Comparison of ENCODE assay signal across 21 cellular contexts in genomic region chr13:59133903-59134302, GRCh38.
DNase-seq lines count a peak whose midpoint lies in the region; ATAC-seq, FAIRE-seq and TF ChIP-seq lines count a peak whose summit lies in the region.
"Had no signal": no experiment of that assay in that cellular context is flagged by ENCODE, and none has a peak within 500 bp of the region (broad histone marks: within the 10 kb centered on the region; RNA-seq: fewer than 3 reads in every experiment).

No MANE protein-coding gene starts in this region.

- TF ChIP-seq RAD21 in GM12878 (IDR thresholded peaks at IDR 0.05; ENCODE audit: insufficient read depth, low read depth, low read length), result no peak

- peaks cover 16% of the 10 kb centered on the region for H3F3A ChIP-seq in neural progenitor cell (ENCODE audit: low read depth)

- TF ChIP-seq POLR2A in GM12878 (IDR thresholded peaks at IDR 0.05; ENCODE audit: low read depth, low read length), result no peak

- ATAC-seq in GM12878 (peak; percentile 40), HG03565 (IDR thresholded peaks at IDR 0.05; ENCODE audit: unreplicated experiment) (no peak)
- ATAC-seq: CD8-positive, alpha-beta T cell had no signal

- no peak for FAIRE-seq in GM12878 (lab: Jason Lieb, UNC)
- FAIRE-seq: D721Med, G401.6, GM12892 had no signal

- TF ChIP-seq CTCF in GM12878 (IDR thresholded peaks at IDR 0.05 in 2 of 3, conservative IDR thresholded peaks at IDR 0.05 in 1 of 3; ENCODE audit: control insufficient read depth in 2 of 3, extremely low read depth in 1 of 3, insufficient read depth in 1 of 3, low read depth in 3 of 3, low read length in 3 of 3) (no peak), neural progenitor cell (IDR thresholded peaks at IDR 0.05) (no peak), OCI-LY7 (conservative IDR thresholded peaks at IDR 0.05; ENCODE audit: low read length) (no peak)

- H3K4me3 ChIP-seq in H7 (ENCODE audit: insufficient read depth, low read depth, low read length) (no peak overlapping the region), GM12878 (no peak overlapping the region), neural progenitor cell (no peak overlapping the region), OCI-LY7 (ENCODE audit: low read depth, low read length, poor library complexity, severe bottlenecking) (no peak overlapping the region)

- peak; percentile 4 for DNase-seq in H7
- DNase-seq in GM12878 (ENCODE audit: low read depth, low spot score), result no peak
- DNase-seq in iPS-NIHi7 (ENCODE audit: extremely low spot score), result peak; percentile 14
- DNase-seq in neural progenitor cell (ENCODE audit: low spot score), result peak; percentile 38
- no peak for DNase-seq in OCI-LY7 (ENCODE audit: low spot score)
- no peak for DNase-seq in amniotic stem cell (lab: John Stamatoyannopoulos, UW)
- no peak for DNase-seq in A172 (ENCODE audit: low spot score)
- DNase-seq: CD8-positive, alpha-beta T cell; COR-L47; DMS153; DMS79 treated with DMSO at 0.1 percent for 48 hours; EL; GOT3; HCEC 1CT; HFFc6 had no signal

- no peaks in the 10 kb centered on the region for H3K4me1 ChIP-seq in GM12878 (ENCODE audit: control insufficient read depth, insufficient read depth, low read length)
- H3K4me1 ChIP-seq in neural progenitor cell, result peaks cover 18% of the 10 kb centered on the region
- H3K4me1 ChIP-seq in OCI-LY7 (ENCODE audit: insufficient read depth, low read length, poor library complexity, severe bottlenecking), result no peaks in the 10 kb centered on the region

- H3K27me3 ChIP-seq in H7 (ENCODE audit: control insufficient read depth, insufficient read depth, low read length) (no peaks in the 10 kb centered on the region), GM12878 (replicated peaks in 1 of 2; ENCODE audit: control insufficient read depth in 2 of 2, insufficient read depth in 2 of 2, low read length in 1 of 2) (no peaks in the 10 kb centered on the region), neural progenitor cell (no peaks in the 10 kb centered on the region)

- SMC1A ChIA-PET in GM12878 (lab: Charles Lee; ENCODE audit: uncharacterized antibody, unreplicated experiment), result interaction anchor here (1.3 kb wide), 1 partner anchor 173 kb away, joined by 4 read pairs; no protein-coding TSS in a partner anchor

- CTCF ChIA-PET in GM12878 (lab: Yijun Ruan, JAX), result no interaction called here
- CTCF ChIA-PET in OCI-LY7 (lab: Charles Lee; ENCODE audit: unreplicated experiment), result no interaction called here

- H3K4me2 ChIP-seq in GM12878 (ENCODE audit: control insufficient read depth, insufficient read depth) (no peak overlapping the region), neural progenitor cell (peak overlapping the region; percentile 51), OCI-LY7 (ENCODE audit: low read length) (no peak overlapping the region)

- RAD21 ChIA-PET in GM12878 (lab: Charles Lee; ENCODE audit: unreplicated experiment), result no interaction called here

- POLR2A ChIA-PET in GM12878 (lab: Charles Lee) (no interaction called here), OCI-LY7 (lab: Charles Lee) (no interaction called here)

- in situ Hi-C loops in GM12878 (cut with MboI), result no loop called here

- H3K27ac ChIP-seq in GM12878 (ENCODE audit: control insufficient read depth, insufficient read depth) (no peak overlapping the region), neural progenitor cell (no peak overlapping the region), OCI-LY7 (ENCODE audit: low read depth, low read length, poor library complexity, severe bottlenecking) (no peak overlapping the region)
- H3K27ac ChIP-seq: HL-60 had no signal

- no peak overlapping the region for H3K4me3 Mint-ChIP-seq in neural progenitor cell
- H3K4me3 Mint-ChIP-seq: CD14-positive monocyte; CD8-positive, alpha-beta T cell; HFFc6 had no signal

- no peaks in the 10 kb centered on the region for H3K9me2 ChIP-seq in OCI-LY7 (ENCODE audit: insufficient read depth, low read length)

- no peaks in the 10 kb centered on the region for H3K36me3 Mint-ChIP-seq in neural progenitor cell
- H3K36me3 Mint-ChIP-seq: CD14-positive monocyte; CD8-positive, alpha-beta T cell had no signal

- H4K20me1 ChIP-seq in GM12878 (ENCODE audit: control insufficient read depth, insufficient read depth) (no peaks in the 10 kb centered on the region), neural progenitor cell (ENCODE audit: low read depth) (no peaks in the 10 kb centered on the region), OCI-LY7 (ENCODE audit: insufficient read depth, low read length) (no peaks in the 10 kb centered on the region)

- H3K9ac ChIP-seq in GM12878 (ENCODE audit: control insufficient read depth, insufficient read depth, low read length) (no peak overlapping the region), neural progenitor cell (no peak overlapping the region)

- BruUV-seq in GM12878 (replicated peaks; lab: Mats Ljungman, UMichigan) (no TSS peak), OCI-LY7 (replicated peaks; lab: Mats Ljungman, UMichigan) (no TSS peak)

- intact Hi-C loops in GM12878 (cut with micrococcal nuclease; ENCODE audit: unreplicated experiment) (no loop called here), OCI-LY7 (cut with micrococcal nuclease; ENCODE audit: unreplicated experiment) (no loop called here)

- no peaks in the 10 kb centered on the region for H3K9me3 Mint-ChIP-seq in neural progenitor cell
- H3K9me3 Mint-ChIP-seq: CD8-positive, alpha-beta T cell had no signal

- H3K9me3 ChIP-seq in GM12878 (replicated peaks; ENCODE audit: control insufficient read depth, insufficient read depth, low read length), result no peaks in the 10 kb centered on the region
- no peaks in the 10 kb centered on the region for H3K9me3 ChIP-seq in neural progenitor cell (ENCODE audit: low read depth)
- H3K9me3 ChIP-seq in OCI-LY7 (ENCODE audit: low read length), result no peaks in the 10 kb centered on the region

- no peaks in the 10 kb centered on the region for H3K27me3 Mint-ChIP-seq in neural progenitor cell (ENCODE audit: insufficient read depth, low read depth)

- H3K79me2 ChIP-seq in GM12878 (ENCODE audit: control insufficient read depth, insufficient read depth, low read length) (no peaks in the 10 kb centered on the region), neural progenitor cell (ENCODE audit: low read depth) (no peaks in the 10 kb centered on the region), OCI-LY7 (ENCODE audit: insufficient read depth, low read depth, low read length) (no peaks in the 10 kb centered on the region)

- WGBS in GM12878 (ENCODE audit: insufficient coverage, insufficient replicate concordance, low lambda C conversion rate, missing lambda C conversion rate), result 35% methylated on average over 3 of the region's 3 CpGs

- H3K27ac Mint-ChIP-seq in neural progenitor cell, result no peak overlapping the region
- H3K27ac Mint-ChIP-seq: CD8-positive, alpha-beta T cell; HFFc6 had no signal

- no peaks in the 10 kb centered on the region for H3K36me3 ChIP-seq in H7 (replicated peaks; ENCODE audit: control insufficient read depth, insufficient read depth, low read length)
- H3K36me3 ChIP-seq in GM12878 (ENCODE audit: control insufficient read depth in 2 of 2, insufficient read depth in 2 of 2, low read length in 1 of 2), result no peaks in the 10 kb centered on the region
- H3K36me3 ChIP-seq in neural progenitor cell, result no peaks in the 10 kb centered on the region
- H3K36me3 ChIP-seq in OCI-LY7 (ENCODE audit: insufficient read depth, low read length), result no peaks in the 10 kb centered on the region

- H2AFZ ChIP-seq in GM12878 (ENCODE audit: control insufficient read depth, low read depth, low read length), result no peak overlapping the region
- no peak overlapping the region for H2AFZ ChIP-seq in neural progenitor cell (replicated peaks)
- no peak overlapping the region for H2AFZ ChIP-seq in OCI-LY7 (ENCODE audit: low read length)

- TF ChIP-seq EP300 in GM12878 (IDR thresholded peaks at IDR 0.05; ENCODE audit: borderline replicate concordance in 1 of 2, control insufficient read depth in 1 of 2, low read depth in 2 of 2, low read length in 2 of 2), result no peak

- H3K4me1 Mint-ChIP-seq in neural progenitor cell, result peaks cover 10% of the 10 kb centered on the region
- H3K4me1 Mint-ChIP-seq: CD14-positive monocyte had no signal

TF ChIP-seq in GM12878, 131 proteins besides CTCF, POLR2A, EP300 and RAD21 (continues in another document):
- no peak for TF ChIP-seq CBX5 (IDR thresholded peaks at IDR 0.05; ENCODE audit: low read depth)
- no peak for TF ChIP-seq HDAC2 (IDR thresholded peaks at IDR 0.05)
- TF ChIP-seq CEBPB (IDR thresholded peaks at IDR 0.05; ENCODE audit: borderline replicate concordance in 1 of 2, low read depth in 2 of 2, low read length in 2 of 2), result no peak
- no peak for TF ChIP-seq USF1 (IDR thresholded peaks at IDR 0.05; ENCODE audit: borderline replicate concordance, extremely low read length, insufficient read depth, low read depth, low read length)
- TF ChIP-seq NFIC (IDR thresholded peaks at IDR 0.05; ENCODE audit: low read depth, low read length), result no peak
- TF ChIP-seq PKNOX1 (IDR thresholded peaks at IDR 0.05), result no peak
- no peak for TF ChIP-seq PAX8 (IDR thresholded peaks at IDR 0.05)
- no peak for TF ChIP-seq BHLHE40 (IDR thresholded peaks at IDR 0.05; ENCODE audit: borderline replicate concordance in 1 of 2, low read depth in 2 of 2, low read length in 1 of 2)
- no peak for TF ChIP-seq BRCA1 (IDR thresholded peaks at IDR 0.05; ENCODE audit: low read depth, low read length)
- TF ChIP-seq, protein P1, sequence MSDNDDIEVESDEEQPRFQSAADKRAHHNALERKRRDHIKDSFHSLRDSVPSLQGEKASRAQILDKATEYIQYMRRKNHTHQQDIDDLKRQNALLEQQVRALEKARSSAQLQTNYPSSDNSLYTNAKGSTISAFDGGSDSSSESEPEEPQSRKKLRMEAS (IDR thresholded peaks at IDR 0.05; ENCODE audit: low read depth, low read length), result no peak
- no peak for TF ChIP-seq ASH2L (IDR thresholded peaks at IDR 0.05; ENCODE audit: borderline replicate concordance, low read depth)
- no peak for TF ChIP-seq SMARCA5 (IDR thresholded peaks at IDR 0.05)

Comparison
In these comparisons a context has a peak if more than half of its experiments do, and no peak if none do; other contexts are left out.
1. DNase-seq: peak in H7 (single experiment), iPS-NIHi7 (single experiment) and neural progenitor cell (single experiment); none in GM12878 (single experiment), OCI-LY7 (single experiment), amniotic stem cell (single experiment) and A172 (single experiment).